In genomic region chr22:29055192-29055830, GRCh38 we compare ENCODE assay signal across 1 cellular context.
TF ChIP-seq lines count a peak whose summit lies in the region.

No MANE protein-coding gene starts in this region.

TF ChIP-seq in HepG2, 621 proteins besides CTCF, POLR2A, EP300 and RAD21:
- TF ChIP-seq MTERF4 (CRISPR knock-in tag; IDR thresholded peaks at IDR 0.05): no peak
- TF ChIP-seq ZFP90 (CRISPR knock-in tag; IDR thresholded peaks at IDR 0.05; ENCODE audit: borderline replicate concordance): no peak
- 0 out of 2 replicates have a peak, but pooled peaks have one; percentile 35 for TF ChIP-seq POLR2G (IDR thresholded peaks at IDR 0.05; ENCODE audit: low read depth, low read length)
- TF ChIP-seq RFX3 (CRISPR knock-in tag; IDR thresholded peaks at IDR 0.05): no peak
- TF ChIP-seq CBX5 (CRISPR knock-in tag; IDR thresholded peaks at IDR 0.05; ENCODE audit: borderline replicate concordance): no peak
- no peak for TF ChIP-seq RFXAP (CRISPR knock-in tag; IDR thresholded peaks at IDR 0.05; ENCODE audit: borderline replicate concordance)
- peak; percentile 98 for TF ChIP-seq RBM22 (optimal IDR thresholded peaks at IDR 0.05; ENCODE audit: low read length)
- peak; percentile 51 for TF ChIP-seq AGO2 (optimal IDR thresholded peaks at IDR 0.05; ENCODE audit: low read depth, low read length)
- no peak for TF ChIP-seq RXRB (CRISPR knock-in tag; IDR thresholded peaks at IDR 0.05; ENCODE audit: borderline replicate concordance)
- TF ChIP-seq TMF1 (CRISPR knock-in tag; IDR thresholded peaks at IDR 0.05; ENCODE audit: low read depth): no peak
- TF ChIP-seq AFF4 (CRISPR knock-in tag; IDR thresholded peaks at IDR 0.05): no peak
- TF ChIP-seq SIX4 (CRISPR knock-in tag; IDR thresholded peaks at IDR 0.05): no peak
- no peak for TF ChIP-seq ZC3H4 (CRISPR knock-in tag; IDR thresholded peaks at IDR 0.05; ENCODE audit: borderline replicate concordance)
- no peak for TF ChIP-seq SNAPC5 (CRISPR knock-in tag; IDR thresholded peaks at IDR 0.05; ENCODE audit: borderline replicate concordance)
- TF ChIP-seq HNRNPUL1 (IDR thresholded peaks at IDR 0.05; ENCODE audit: low read depth, low read length): no peak
- TF ChIP-seq ZMYM2 (CRISPR knock-in tag; IDR thresholded peaks at IDR 0.05): no peak
